Comparison of ENCODE assay signal across 8 cellular contexts in the genomic region with DNA sequence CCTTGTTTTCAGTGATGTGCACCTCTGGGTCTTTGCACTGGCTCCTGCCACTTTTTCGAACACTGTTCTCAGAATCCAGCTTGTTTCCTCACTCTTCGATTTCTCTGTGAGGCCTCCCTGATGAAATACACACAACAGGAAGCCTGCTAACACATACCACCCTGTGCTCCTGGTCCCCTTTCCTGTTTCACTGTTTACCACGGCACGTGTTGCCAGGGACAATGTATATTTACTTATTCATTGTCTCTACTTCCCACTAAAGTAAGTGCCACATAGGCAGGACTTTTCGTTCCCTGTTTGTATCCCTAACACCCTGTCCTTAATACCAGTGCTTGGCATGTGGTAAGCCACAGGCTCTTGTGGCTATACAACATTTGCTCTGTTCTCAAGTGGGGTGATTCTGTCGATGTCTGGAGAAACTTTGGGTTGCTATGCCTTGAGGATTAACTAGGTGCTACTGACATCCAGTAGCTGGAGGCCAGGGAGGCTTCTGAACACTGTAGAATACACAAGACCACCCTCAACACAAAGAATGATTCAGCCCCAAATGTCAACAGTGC. TPM values are rescaled to one million over a fixed set of nuclear protein-coding genes. Genes with fewer than 3 reads are reported as not detected.
DNase-seq lines count a peak whose midpoint lies in the region; ATAC-seq, FAIRE-seq and TF ChIP-seq lines count a peak whose summit lies in the region.
"Not testable (repeated sequence)": the region's sequence is repeated elsewhere in the genome, so short reads cannot be mapped to it uniquely, and the experiment has no call there.

No MANE protein-coding gene starts in this region.

- not testable (repeated sequence) for TF ChIP-seq POLR2A in endothelial cell of umbilical vein (IDR thresholded peaks at IDR 0.05; ENCODE audit: low read depth, low read length)

- H3K4me3 Mint-ChIP-seq in CD14-positive monocyte: peak overlapping the region in 1 of 2 donors; percentile 82
- not testable (repeated sequence) for H3K4me3 Mint-ChIP-seq in astrocyte (ENCODE audit: unreplicated experiment)

- BruUV-seq in endothelial cell of umbilical vein (replicated peaks; lab: Mats Ljungman, UMichigan): not testable (repeated sequence)

- H3K27ac Mint-ChIP-seq in CD14-positive monocyte: peak overlapping the region; percentile 14 to 77 (median 73)
- H3K27ac Mint-ChIP-seq in astrocyte (ENCODE audit: unreplicated experiment): peak overlapping the region; percentile 62

- not testable (repeated sequence) for H4K20me1 ChIP-seq in astrocyte (ENCODE audit: insufficient read depth, low read length); endothelial cell of umbilical vein (replicated peaks; ENCODE audit: control insufficient read depth, extremely low read depth, insufficient read depth, low read length)

- not testable (repeated sequence) for H3K27ac ChIP-seq in astrocyte (ENCODE audit: low read depth, low read length); endothelial cell of umbilical vein (ENCODE audit: insufficient read depth, low read depth, low read length); lower lobe of right lung

- H3K4me1 ChIP-seq in astrocyte (ENCODE audit: insufficient read depth, low read length); endothelial cell of umbilical vein (ENCODE audit: control insufficient read depth, extremely low read depth, insufficient read depth, low read length); lower lobe of right lung: not testable (repeated sequence)

- not testable (repeated sequence) for H3K36me3 Mint-ChIP-seq in CD14-positive monocyte; astrocyte (ENCODE audit: low read depth, unreplicated experiment)

- dilution Hi-C loops in endothelial cell of umbilical vein (cut with MboI; ENCODE audit: extremely low pct_ligation_motif_present, low sequenced_read_pairs): not testable (repeated sequence)

- H3K9ac ChIP-seq in astrocyte (ENCODE audit: low read length); endothelial cell of umbilical vein (replicated peaks; ENCODE audit: extremely low read depth, insufficient read depth, low read length): not testable (repeated sequence)

- FAIRE-seq in RCC 7860 (lab: Jason Lieb, UNC); astrocyte (lab: Jason Lieb, UNC); endothelial cell of umbilical vein (lab: Jason Lieb, UNC): not testable (repeated sequence)

- not testable (repeated sequence) for H3K4me2 ChIP-seq in astrocyte (ENCODE audit: low read length); endothelial cell of umbilical vein (ENCODE audit: insufficient read depth, low read length)

- not testable (repeated sequence) for DNase-seq in CD14-positive monocyte (ENCODE audit: low spot score); astrocyte (ENCODE audit: low read depth); lower lobe of right lung
- DNase-seq in HT-29 (ENCODE audit: low spot score): peak; percentile 4
- peak; percentile 97 for DNase-seq in MV-4-11 (lab: John Stamatoyannopoulos, UW)
- DNase-seq in RCC 7860 (ENCODE audit: low spot score): peak; percentile 23
- peak; percentile 39 for DNase-seq in endothelial cell of umbilical vein (ENCODE audit: low read depth, low spot score)
- DNase-seq in renal cortical epithelial cell (ENCODE audit: low read depth): peak; percentile 64

- H3K9me1 ChIP-seq in endothelial cell of umbilical vein (replicated peaks; ENCODE audit: control insufficient read depth, extremely low read depth, insufficient read depth, low read length): not testable (repeated sequence)

- intact Hi-C loops in CD14-positive monocyte (cut with micrococcal nuclease); endothelial cell of umbilical vein (cut with micrococcal nuclease); lower lobe of right lung (cut with DNase I): not testable (repeated sequence)

- H3K4me3 ChIP-seq in astrocyte (ENCODE audit: insufficient read depth, low read depth, low read length); endothelial cell of umbilical vein (replicated peaks in 1 of 3; ENCODE audit: insufficient read depth in 1 of 3, low read depth in 1 of 3, low read length in 3 of 3); lower lobe of right lung: not testable (repeated sequence)

- H2AFZ ChIP-seq in astrocyte (ENCODE audit: low read depth, low read length); endothelial cell of umbilical vein (ENCODE audit: low read depth, low read length): not testable (repeated sequence)

- not testable (repeated sequence) for H3K27me3 Mint-ChIP-seq in CD14-positive monocyte (ENCODE audit: low read depth in 3 of 3); astrocyte (ENCODE audit: low read depth, unreplicated experiment)

- peak; percentile 54 to 83 for ATAC-seq in lower lobe of right lung

- H3K36me3 ChIP-seq in astrocyte (ENCODE audit: insufficient read depth, low read length); endothelial cell of umbilical vein (ENCODE audit: control insufficient read depth in 2 of 2, extremely low read depth in 1 of 2, insufficient read depth in 2 of 2, low read length in 2 of 2); lower lobe of right lung: not testable (repeated sequence)

- not testable (repeated sequence) for H3K9me3 Mint-ChIP-seq in CD14-positive monocyte
- H3K9me3 Mint-ChIP-seq in astrocyte (ENCODE audit: unreplicated experiment): peaks cover 12% of the 10 kb centered on the region

- H3K4me1 Mint-ChIP-seq in CD14-positive monocyte: peaks cover 19% of the 10 kb centered on the region
- peaks cover 14% of the 10 kb centered on the region for H3K4me1 Mint-ChIP-seq in astrocyte (ENCODE audit: low read depth, unreplicated experiment)

- H3K9me3 ChIP-seq in astrocyte (ENCODE audit: insufficient read depth, low read depth, low read length); endothelial cell of umbilical vein (replicated peaks; ENCODE audit: control insufficient read depth, insufficient read depth, low read length); lower lobe of right lung: not testable (repeated sequence)

- CTCF ChIA-PET in endothelial cell of umbilical vein (lab: Charles Lee): not testable (repeated sequence)

- not testable (repeated sequence) for H3K27me3 ChIP-seq in astrocyte (ENCODE audit: insufficient read depth, low read length); endothelial cell of umbilical vein (ENCODE audit: control insufficient read depth in 2 of 2, insufficient read depth in 2 of 2, low read length in 2 of 2); lower lobe of right lung (ENCODE audit: low read depth)

- not testable (repeated sequence) for TF ChIP-seq CTCF in CD14-positive monocyte (IDR thresholded peaks at IDR 0.05); astrocyte (IDR thresholded peaks at IDR 0.05; ENCODE audit: insufficient read depth, low read depth, low read length); endothelial cell of umbilical vein (IDR thresholded peaks at IDR 0.05; ENCODE audit: extremely low read depth in 1 of 2, insufficient read depth in 1 of 2, low read depth in 1 of 2, low read length in 2 of 2); lower lobe of right lung (IDR thresholded peaks at IDR 0.05)

- POLR2A ChIA-PET in endothelial cell of umbilical vein (lab: Charles Lee): not testable (repeated sequence)

- H3K79me2 ChIP-seq in astrocyte (ENCODE audit: insufficient read depth, low read length); endothelial cell of umbilical vein (ENCODE audit: control insufficient read depth, insufficient read depth, low read length): not testable (repeated sequence)

RNA-seq across cellular contexts. Expression of a gene that starts 44.2 kb away (rescaled TPM):
- under 1 TPM; 0.22 to 0.47 TPM for polyA plus RNA-seq in CD14-positive monocyte
- 11.1 and 11.8 TPM in 2 replicates for total RNA-seq in HT-29 (2014; rRNA removed; shearing (Covaris generic))
- total RNA-seq in astrocyte: 16.4 and 18.4 TPM in 2 replicates
- total RNA-seq in endothelial cell of umbilical vein: 16.2 and 18.2 TPM in 2 replicates
- polyA plus RNA-seq in endothelial cell of umbilical vein: 11.4 and 12.7 TPM in 2 replicates
- 6.0 and 7.1 TPM in 2 replicates for polyA plus RNA-seq in endothelial cell of umbilical vein (2011; cell fraction: cytosol; rRNA removed)
- 88.4 and 92.9 TPM in 2 replicates for polyA plus RNA-seq in endothelial cell of umbilical vein (2011; cell fraction: nucleus; rRNA removed)
- 8.7 and 11.3 TPM in 2 replicates for polyA plus RNA-seq in endothelial cell of umbilical vein (2012)
- 13.1 and 18.6 TPM in 2 replicates for polyA minus RNA-seq in endothelial cell of umbilical vein
- 2.4 TPM for polyA minus RNA-seq in endothelial cell of umbilical vein (2011; cell fraction: cytosol; rRNA and poly(A)+ RNA removed)
- 18.1 and 26.9 TPM in 2 replicates for polyA minus RNA-seq in endothelial cell of umbilical vein (2011; cell fraction: nucleus; rRNA and poly(A)+ RNA removed)
- 16.3 TPM for total RNA-seq in lower lobe of right lung
- 0.35 and 5.9 TPM in 2 replicates for total RNA-seq in renal cortical epithelial cell
